Comparison of ENCODE assay signal across 8 cellular contexts in the genomic region with DNA sequence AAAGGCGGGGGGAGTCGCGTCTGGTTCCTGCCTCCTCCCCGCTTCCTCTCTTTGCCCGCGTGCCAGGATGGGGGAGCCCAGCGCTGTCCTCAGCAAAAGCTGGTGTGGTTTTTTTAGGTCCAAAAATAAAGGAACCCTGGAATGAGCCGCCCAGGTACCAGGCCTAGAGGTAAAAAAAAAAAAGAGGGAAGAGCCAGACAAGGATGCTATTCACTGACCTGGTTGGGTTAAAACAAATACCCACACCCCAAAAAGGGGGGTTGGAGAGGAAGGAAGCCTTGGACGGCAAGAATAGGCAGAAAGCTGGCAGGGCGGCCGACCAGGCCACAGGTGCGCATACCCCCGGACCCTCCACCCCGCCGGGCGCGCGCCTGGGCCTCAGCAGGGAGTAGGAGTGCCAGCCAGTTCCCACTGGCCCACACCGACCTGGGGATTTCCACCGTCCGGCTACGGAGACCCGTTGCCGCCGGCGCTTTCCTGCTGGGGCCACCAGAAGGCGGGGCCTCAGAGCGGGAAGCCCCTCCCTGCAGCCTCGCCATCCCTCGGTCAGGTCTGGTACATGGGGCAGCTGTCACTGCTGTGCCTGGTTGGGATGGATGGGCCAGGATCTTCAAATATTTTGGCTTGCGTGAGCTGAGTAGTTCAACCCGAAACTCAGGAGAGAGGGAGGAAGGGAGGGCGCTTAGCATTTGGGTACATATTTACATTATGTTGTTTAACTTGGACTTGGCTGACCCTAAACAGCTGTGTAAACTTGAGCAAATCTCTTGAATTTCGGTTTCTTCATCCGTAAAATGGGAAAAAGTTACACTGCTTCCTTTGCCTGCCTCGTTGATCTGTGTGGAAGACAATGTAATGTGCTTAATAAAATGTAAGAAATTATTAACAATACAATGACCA. TPM values are rescaled to one million over a fixed set of nuclear protein-coding genes. Genes with fewer than 3 reads are reported as not detected.
DNase-seq lines count a peak whose midpoint lies in the region; ATAC-seq and TF ChIP-seq lines count a peak whose summit lies in the region.

No MANE protein-coding gene starts in this region.

- peak overlapping the region; percentile 98 for H3K27ac Mint-ChIP-seq in activated T-helper 17 cell treated with anti-CD3 and anti-CD28 coated beads, Interleukin-2, amount 50 U/mL, for 72 hours
- H3K27ac Mint-ChIP-seq in neural crest cell (ENCODE audit: unreplicated experiment) = peak overlapping the region; percentile 89

- H3K27ac ChIP-seq in HUES6 (ENCODE audit: low read depth, low read length) = peak overlapping the region; percentile 92
- H3K27ac ChIP-seq in PC-9 = peak overlapping the region; percentile 93

- intact Hi-C loops in PC-9 (cut with micrococcal nuclease; ENCODE audit: unreplicated experiment) = loop anchor here (1.0 to 2.0 kb wide), 4 partner anchors 7 to 287 kb away; partner anchors contain the start of genes GSTZ1 and POMT2

- POLR2A ChIA-PET in PC-9 (lab: Charles Lee; ENCODE audit: unreplicated experiment) = interaction anchor here (0.6 to 1.1 kb wide), 7 partner anchors 25 to 116 kb away, joined by 3 to 17 read pairs (median 7); no protein-coding TSS in a partner anchor

- TSS peak; percentile 79 for BruUV-seq in PC-9 (replicated peaks; lab: Mats Ljungman, UMichigan)

- peaks cover 78% of the 10 kb centered on the region for H3F3A ChIP-seq in PC-9 (ENCODE audit: insufficient read depth, low read depth)

- no peaks in the 10 kb centered on the region for H3K9me3 ChIP-seq in HUES6 (ENCODE audit: control insufficient read depth, insufficient read depth, low read depth, low read length)
- no peaks in the 10 kb centered on the region for H3K9me3 ChIP-seq in PC-9 (ENCODE audit: insufficient read depth, low read depth)

- peaks cover 6% of the 10 kb centered on the region for H3K36me3 Mint-ChIP-seq in activated T-helper 17 cell treated with anti-CD3 and anti-CD28 coated beads, Interleukin-2, amount 50 U/mL, for 72 hours (ENCODE audit: low read depth)
- no peaks in the 10 kb centered on the region for H3K36me3 Mint-ChIP-seq in neural crest cell (ENCODE audit: low read depth)

- peaks cover 40% of the 10 kb centered on the region for H3K4me1 Mint-ChIP-seq in activated T-helper 17 cell treated with anti-CD3 and anti-CD28 coated beads, Interleukin-2, amount 50 U/mL, for 72 hours
- peaks cover 80% of the 10 kb centered on the region for H3K4me1 Mint-ChIP-seq in neural crest cell

- H4K20me1 ChIP-seq in PC-9 (ENCODE audit: insufficient read depth) = no peaks in the 10 kb centered on the region

- peak overlapping the region; percentile 78 for H3K4me2 ChIP-seq in PC-9

- peak overlapping the region; percentile 39 for H2AFZ ChIP-seq in PC-9

- H3K27me3 Mint-ChIP-seq in activated T-helper 17 cell treated with anti-CD3 and anti-CD28 coated beads, Interleukin-2, amount 50 U/mL, for 72 hours = no peaks in the 10 kb centered on the region
- H3K27me3 Mint-ChIP-seq in neural crest cell (ENCODE audit: low read depth) = no peaks in the 10 kb centered on the region

- H3K4me1 ChIP-seq in HUES6 (ENCODE audit: control insufficient read depth, insufficient read depth, low read length) = peaks cover 58% of the 10 kb centered on the region
- H3K4me1 ChIP-seq in PC-9 (replicated peaks; ENCODE audit: insufficient read depth) = peaks cover 92% of the 10 kb centered on the region

- H3K9me3 Mint-ChIP-seq in activated T-helper 17 cell treated with anti-CD3 and anti-CD28 coated beads, Interleukin-2, amount 50 U/mL, for 72 hours = no peaks in the 10 kb centered on the region
- H3K9me3 Mint-ChIP-seq in neural crest cell = no peaks in the 10 kb centered on the region

- CTCF ChIA-PET in PC-9 (lab: Charles Lee) = interaction anchor here (0.5 to 1.5 kb wide), 8 partner anchors 32 to 434 kb away, joined by 3 to 17 read pairs (median 4); no protein-coding TSS in a partner anchor

- H3K27me3 ChIP-seq in HUES6 (ENCODE audit: control insufficient read depth, insufficient read depth, low read length) = no peaks in the 10 kb centered on the region
- H3K27me3 ChIP-seq in PC-9 (ENCODE audit: insufficient read depth, low read depth) = no peaks in the 10 kb centered on the region

- TF ChIP-seq CTCF in PC-9 (conservative IDR thresholded peaks at IDR 0.05) = peak; percentile 17; the same call in 1 of the 2 replicates
- no peak for TF ChIP-seq CTCF in neural crest cell (conservative IDR thresholded peaks at IDR 0.05)

- H3K36me3 ChIP-seq in HUES6 (ENCODE audit: control insufficient read depth, insufficient read depth, low read length) (no peaks in the 10 kb centered on the region), PC-9 (ENCODE audit: low read depth) (no peaks in the 10 kb centered on the region)

- peak; percentile 60 for ATAC-seq in GM21447 (IDR thresholded peaks at IDR 0.05; ENCODE audit: unreplicated experiment)
- peak; percentile 80 for ATAC-seq in activated T-helper 17 cell treated with anti-CD3 and anti-CD28 coated beads, Interleukin-2, amount 50 U/mL, for 72 hours (replicated peaks)

- peaks cover 28% of the 10 kb centered on the region for H3K79me2 ChIP-seq in PC-9 (ENCODE audit: low read depth)

- DNase-seq in DMS153 (lab: John Stamatoyannopoulos, UW) (peak; percentile 87), PC-9 (peak; percentile 94), fibroblast of peridontal ligament (ENCODE audit: extremely low read depth) (peak; percentile 90), neural crest cell (ENCODE audit: low read depth, low spot score) (peak; percentile 61), superior temporal gyrus (ENCODE audit: extremely low spot score) (peak; percentile 49)

- peak overlapping the region; percentile 94 for H3K9ac ChIP-seq in HUES6 (ENCODE audit: low read length)

- H3K4me3 Mint-ChIP-seq in activated T-helper 17 cell treated with anti-CD3 and anti-CD28 coated beads, Interleukin-2, amount 50 U/mL, for 72 hours = peak overlapping the region; percentile 93
- peak overlapping the region; percentile 89 for H3K4me3 Mint-ChIP-seq in neural crest cell

- H3K4me3 ChIP-seq in HUES6 (ENCODE audit: low read depth, low read length) = peak overlapping the region; percentile 57
- peak overlapping the region; percentile 56 for H3K4me3 ChIP-seq in PC-9

- H3K9me2 ChIP-seq in PC-9 (ENCODE audit: insufficient read depth) = no peaks in the 10 kb centered on the region

RNA-seq across cellular contexts. Expression of gene IRF2BPL, which starts 5.4 kb away (rescaled TPM):
- total RNA-seq in PC-9 (2021) = 74.6 and 84.5 TPM in 2 replicates
- 10 to 100 TPM; 14.2 to 25.5 TPM for total RNA-seq in activated T-helper 17 cell treated with anti-CD3 and anti-CD28 coated beads, Interleukin-2, amount 50 U/mL, for 72 hours
- total RNA-seq in neural crest cell = 42.6 and 43.6 TPM in 2 replicates

Comparison
In these comparisons a context has a peak if more than half of its experiments do, and no peak if none do; other contexts are left out.
1. Peak in every context shown above with its lines: DNase-seq, ATAC-seq, H3K4me3 ChIP-seq and H3K27ac ChIP-seq.